In genomic region chr7:144650439-144650838, GRCh38 we compare ENCODE assay signal across 25 cellular contexts.
"Had no signal": no experiment of that assay in that cellular context is flagged by ENCODE, and none has a peak within 500 bp of the region (broad histone marks: within the 10 kb centered on the region; RNA-seq: fewer than 3 reads in every experiment).

No MANE protein-coding gene starts in this region.

- ATAC-seq: effector memory CD8-positive, alpha-beta T cell; esophagus mucosa; gastrocnemius medialis; heart right ventricle; left colon; left lobe of liver; mucosa of descending colon had no signal

- DNase-seq: dermis blood vessel endothelial cell; dorsolateral prefrontal cortex; effector CD8-positive, alpha-beta T cell; effector memory CD8-positive, alpha-beta T cell; endodermal cell; erythroblast; esophagus squamous epithelium; foreskin fibroblast; foreskin melanocyte; gastrocnemius medialis; glutamatergic neuron; head of caudate nucleus; hippocampal formation; kidney glomerular epithelial cell; left colon; left ventricle myocardium inferior; mammary epithelial cell; mesendoderm; mucosa of descending colon had no signal

- H3K9me3 ChIP-seq: gastrocnemius medialis, mucosa of descending colon had no signal

- H3K27ac ChIP-seq: coronary artery, dorsolateral prefrontal cortex, epithelial cell of prostate, esophagus squamous epithelium, gastrocnemius medialis, heart right ventricle, left ventricle myocardium inferior had no signal

- H3K36me3 ChIP-seq: esophagus squamous epithelium, gastrocnemius medialis had no signal

- H3K4me3 ChIP-seq: coronary artery, dorsolateral prefrontal cortex, esophagus squamous epithelium, gastrocnemius medialis, heart right ventricle, left ventricle myocardium inferior, lung, mucosa of descending colon had no signal

- H3K4me1 ChIP-seq: esophagus squamous epithelium, gastrocnemius medialis, heart right ventricle, left ventricle myocardium inferior had no signal

- H3K27me3 ChIP-seq: dorsolateral prefrontal cortex, esophagus squamous epithelium, gastrocnemius medialis, heart right ventricle had no signal
